In genomic region chr13:27964156-27964555, GRCh38 we compare ENCODE assay signal across 1 cellular context.
TF ChIP-seq lines count a peak whose summit lies in the region.

No MANE protein-coding gene starts in this region.

TF ChIP-seq in H1, 55 proteins besides CTCF, POLR2A, EP300 and RAD21:
- TF ChIP-seq RNF2 (IDR thresholded peaks at IDR 0.05; ENCODE audit: borderline replicate concordance, low read depth, low read length, missing control alignments, poor library complexity, severe bottlenecking) = peak; percentile 80
